ENCODE assay signal across 11 cellular contexts in the genomic region with DNA sequence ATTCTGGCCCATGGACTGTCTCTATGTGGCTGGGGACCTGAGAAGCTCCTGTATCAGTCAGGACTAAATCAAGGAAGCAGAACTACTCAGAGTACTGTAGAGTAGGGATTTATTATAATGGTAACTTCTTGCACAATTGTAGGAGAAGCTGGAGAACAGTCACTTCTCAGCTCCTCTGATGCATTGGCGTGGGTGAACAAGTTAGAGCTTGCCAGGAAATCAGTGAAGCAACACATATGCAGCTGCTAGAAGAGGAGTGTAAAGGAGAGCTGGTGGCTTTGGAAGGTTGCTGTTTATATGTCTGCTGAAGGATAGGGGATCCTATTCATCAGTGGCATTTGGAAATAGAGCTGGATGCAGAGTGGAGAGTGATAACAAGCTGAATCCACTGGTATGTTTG.
DNase-seq lines count a peak whose midpoint lies in the region; ATAC-seq and TF ChIP-seq lines count a peak whose summit lies in the region.
"Had no signal": no experiment of that assay in that cellular context is flagged by ENCODE, and none has a peak within 500 bp of the region (broad histone marks: within the 10 kb centered on the region; RNA-seq: fewer than 3 reads in every experiment).

No MANE protein-coding gene starts in this region.

- H3K9me3 Mint-ChIP-seq in activated naive CD4-positive, alpha-beta T cell treated with anti-CD3 and anti-CD28 coated beads, Interleukin-2, amount 50 U/mL, for 72 hours = peaks cover 0 to 5% of the 10 kb centered on the region in 2 donors

- no peak overlapping the region for H3K4me3 ChIP-seq in parathyroid adenoma (ENCODE audit: low read depth, low read length)

- no peak overlapping the region for H3K27ac Mint-ChIP-seq in activated naive CD4-positive, alpha-beta T cell treated with anti-CD3 and anti-CD28 coated beads, Interleukin-2, amount 50 U/mL, for 72 hours

- peak overlapping the region; percentile 55 for H2AFZ ChIP-seq in parathyroid adenoma

- H3K27ac ChIP-seq in parathyroid adenoma = peak overlapping the region; percentile 7
- H3K27ac ChIP-seq: neutrophil had no signal

- H3K4me1 ChIP-seq in parathyroid adenoma = peaks cover 3% of the 10 kb centered on the region

- H3K9ac ChIP-seq in parathyroid adenoma = no peak overlapping the region

- DNase-seq in DMS79 treated with DMSO at 0.1 percent for 48 hours (lab: John Stamatoyannopoulos, UW) (peak; percentile 56), NCI-H446 (lab: John Stamatoyannopoulos, UW) (peak; percentile 76 to 84)
- DNase-seq in activated CD4-positive, alpha-beta T cell treated with anti-CD3 and anti-CD28 coated beads, Interleukin-2, amount 50 U/mL, for 1 hour = no peak
- DNase-seq in activated naive CD4-positive, alpha-beta T cell treated with anti-CD3 and anti-CD28 coated beads, Interleukin-2, amount 50 U/mL, for 72 hours (ENCODE audit: low spot score in 2 of 2) = no peak
- DNase-seq: central memory CD4-positive, alpha-beta T cell; T-helper 2 cell had no signal

- no peaks in the 10 kb centered on the region for H3K36me3 ChIP-seq in parathyroid adenoma (ENCODE audit: control insufficient read depth, insufficient read depth, low read length)
- H3K36me3 ChIP-seq: neutrophil had no signal

- H3K27me3 ChIP-seq in parathyroid adenoma (ENCODE audit: control insufficient read depth, insufficient read depth, low read length) = no peaks in the 10 kb centered on the region
- H3K27me3 ChIP-seq: neutrophil had no signal

- no peak overlapping the region for H3K4me2 ChIP-seq in parathyroid adenoma (ENCODE audit: low read length)

- H3K9me3 ChIP-seq in parathyroid adenoma (ENCODE audit: control insufficient read depth, low read length) = no peaks in the 10 kb centered on the region
- H3K9me3 ChIP-seq: neutrophil had no signal

- no peaks in the 10 kb centered on the region for H3K79me2 ChIP-seq in parathyroid adenoma

- ATAC-seq in esophagus mucosa = peak; percentile 100
- no peak for ATAC-seq in HG03521 (IDR thresholded peaks at IDR 0.05; ENCODE audit: unreplicated experiment)
- no peak for ATAC-seq in HG02884 (IDR thresholded peaks at IDR 0.05; ENCODE audit: unreplicated experiment)
- ATAC-seq in activated naive CD4-positive, alpha-beta T cell treated with anti-CD3 and anti-CD28 coated beads, Interleukin-2, amount 50 U/mL, for 72 hours = no peak

- no peak for TF ChIP-seq CTCF in parathyroid adenoma (IDR thresholded peaks at IDR 0.05)

- H3K36me3 Mint-ChIP-seq in activated naive CD4-positive, alpha-beta T cell treated with anti-CD3 and anti-CD28 coated beads, Interleukin-2, amount 50 U/mL, for 72 hours = no peaks in the 10 kb centered on the region

Comparison
In these comparisons a context has a peak if more than half of its experiments do, and no peak if none do; other contexts are left out.
1. DNase-seq: peak in DMS79 treated with DMSO at 0.1 percent for 48 hours (single experiment) and NCI-H446 (2 of 2); none in activated CD4-positive, alpha-beta T cell treated with anti-CD3 and anti-CD28 coated beads, Interleukin-2, amount 50 U/mL, for 1 hour (single experiment) and activated naive CD4-positive, alpha-beta T cell treated with anti-CD3 and anti-CD28 coated beads, Interleukin-2, amount 50 U/mL, for 72 hours (0 of 2).